ENCODE assay signal across 1 cellular context in the genomic region with DNA sequence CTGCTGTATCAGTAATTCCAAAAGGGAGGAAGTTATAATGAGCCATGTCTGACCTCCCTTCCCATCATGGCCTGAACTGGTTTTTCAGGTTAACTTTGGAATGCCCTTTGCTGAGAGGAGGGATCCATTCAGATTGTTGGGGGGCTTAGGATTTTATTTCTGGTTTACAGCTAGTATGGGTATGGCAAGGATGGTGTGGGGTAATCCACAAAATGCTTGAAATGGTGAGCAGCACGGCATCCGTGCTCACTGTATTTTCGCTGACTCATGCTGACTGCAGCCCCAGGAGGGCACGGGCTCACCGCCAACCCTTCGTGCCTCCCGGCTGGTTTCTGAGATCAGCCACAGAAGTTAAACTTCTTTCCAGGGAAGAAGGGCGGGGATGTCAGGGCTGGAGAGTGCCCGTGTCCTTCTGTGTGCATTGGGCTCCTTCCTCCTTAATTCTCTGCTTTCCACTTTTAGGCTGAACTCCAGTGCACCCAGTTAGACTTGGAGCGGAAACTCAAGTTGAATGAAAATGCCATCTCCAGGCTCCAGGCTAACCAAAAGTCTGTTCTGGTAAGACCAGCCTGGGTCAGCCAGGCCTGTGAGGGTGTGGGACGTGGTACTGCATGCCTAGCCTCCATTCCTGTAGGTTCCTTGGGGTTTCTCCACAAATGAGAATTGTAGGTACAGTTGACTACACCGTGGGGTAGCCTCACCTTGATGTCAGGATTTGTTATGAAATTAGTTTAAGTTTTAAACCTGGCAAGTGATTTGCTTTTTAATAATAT.
A peak's percentile ranks its signal among the peaks of the same experiment; 100 is the strongest.
TF ChIP-seq lines count a peak whose summit lies in the region.

No MANE protein-coding gene starts in this region.

TF ChIP-seq in K562, 482 proteins besides CTCF, POLR2A, EP300 and RAD21:
- TF ChIP-seq CBFA2T3 (IDR thresholded peaks at IDR 0.05) = 0 out of 2 replicates have a peak, but pooled peaks have one; percentile 5
- 0 out of 2 replicates have a peak, but pooled peaks have one; percentile 13 for TF ChIP-seq C11orf30 (IDR thresholded peaks at IDR 0.05; ENCODE audit: low read depth)
TF ChIP-seq in K562: peak in this region for 2; not testable (repeated sequence) for 480.
